ENCODE assay signal across 15 cellular contexts in the genomic region with DNA sequence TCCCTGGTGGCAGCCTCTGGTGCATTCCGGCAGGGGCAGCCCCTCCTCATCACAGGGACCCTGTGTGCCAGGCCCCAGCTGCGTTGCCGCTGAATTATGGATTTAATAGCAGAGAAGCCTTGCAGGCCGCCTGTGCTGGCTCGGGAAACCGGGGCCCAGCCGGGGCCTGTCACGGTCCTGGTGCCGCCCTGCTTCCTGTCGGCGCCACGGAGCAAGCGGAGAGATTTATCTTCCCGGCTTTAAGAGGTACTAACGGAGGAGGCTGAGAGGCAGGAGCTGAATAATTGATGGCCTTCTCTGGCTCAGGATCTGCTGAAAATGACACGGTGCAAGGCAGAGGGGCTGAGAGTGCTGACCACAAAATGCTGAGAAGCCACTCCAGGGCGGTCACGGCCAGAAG. TPM values are rescaled to one million over a fixed set of nuclear protein-coding genes. Genes with fewer than 3 reads are reported as not detected.
DNase-seq lines count a peak whose midpoint lies in the region; ATAC-seq and TF ChIP-seq lines count a peak whose summit lies in the region.
"Had no signal": no experiment of that assay in that cellular context is flagged by ENCODE, and none has a peak within 500 bp of the region (broad histone marks: within the 10 kb centered on the region; RNA-seq: fewer than 3 reads in every experiment).

No MANE protein-coding gene starts in this region.

- no peak overlapping the region for H3K4me3 ChIP-seq in gastrocnemius medialis
- H3K4me3 ChIP-seq: body of pancreas had no signal

- H3K27ac ChIP-seq in gastrocnemius medialis: peak overlapping the region in 3 of 4 donors; percentile 73 to 79 (median 77)

- H3K27me3 ChIP-seq in gastrocnemius medialis: no peaks in the 10 kb centered on the region
- H3K27me3 ChIP-seq: body of pancreas had no signal

- TF ChIP-seq CTCF in glutamatergic neuron (IDR thresholded peaks at IDR 0.05; ENCODE audit: partially characterized antibody, unreplicated experiment) (no peak), gastrocnemius medialis (IDR thresholded peaks at IDR 0.05 in 4 of 5, conservative IDR thresholded peaks at IDR 0.05 in 1 of 5) (no peak), GM10248 (IDR thresholded peaks at IDR 0.05; ENCODE audit: control extremely low read depth, extremely low read depth, low read depth, missing control alignments) (no peak)

- peaks cover 5% of the 10 kb centered on the region for H3K9me3 Mint-ChIP-seq in glutamatergic neuron (ENCODE audit: unreplicated experiment)
- H3K9me3 Mint-ChIP-seq: CD4-positive, alpha-beta memory T cell had no signal

- H3K9me3 ChIP-seq in gastrocnemius medialis: no peaks in the 10 kb centered on the region
- H3K9me3 ChIP-seq: body of pancreas had no signal

- peak; percentile 24 for DNase-seq in NCI-H82 (lab: John Stamatoyannopoulos, UW)
- no peak for DNase-seq in NCI-H82 treated with DMSO at 0.1 percent for 48 hours (lab: John Stamatoyannopoulos, UW; ENCODE audit: unreplicated experiment)
- peak; percentile 44 for DNase-seq in NCI-H2227 treated with DMSO at 0.1 percent for 48 hours (lab: John Stamatoyannopoulos, UW)
- peak; percentile 59 for DNase-seq in glutamatergic neuron
- no peak for DNase-seq in gastrocnemius medialis
- no peak for DNase-seq in activated CD8-positive, alpha-beta memory T cell treated with anti-CD3 and anti-CD28 coated beads, Interleukin-2, amount 50 U/mL, for 4 hours
- no peak for DNase-seq in GM10248 (ENCODE audit: extremely low spot score)
- DNase-seq: activated naive CD4-positive, alpha-beta T cell treated with Interleukin-2 at 50 U/mL for 16 hours; body of pancreas; CD4-positive, alpha-beta memory T cell; effector memory CD4-positive, alpha-beta T cell; NCI-H1417; NCI-H510A treated with DMSO at 0.1 percent for 48 hours had no signal

- POLR2A ChIA-PET in GM10248 (lab: Yijun Ruan, JAX): no interaction called here

- H3K4me3 Mint-ChIP-seq in glutamatergic neuron (ENCODE audit: unreplicated experiment): peak overlapping the region; percentile 30

- peaks cover 0 to 11% of the 10 kb centered on the region in 2 donors for H3K4me1 ChIP-seq in gastrocnemius medialis

- peak overlapping the region; percentile 79 for H3K27ac Mint-ChIP-seq in glutamatergic neuron (ENCODE audit: unreplicated experiment)

- H3K27me3 Mint-ChIP-seq in glutamatergic neuron (ENCODE audit: unreplicated experiment): peaks cover 12% of the 10 kb centered on the region

- peaks cover 23% of the 10 kb centered on the region for H3K4me1 Mint-ChIP-seq in glutamatergic neuron (ENCODE audit: low read depth, unreplicated experiment)

- intact Hi-C loops in gastrocnemius medialis (cut with DNase I; ENCODE audit: low total_unique reads): no loop called here

- TF ChIP-seq POLR2A in gastrocnemius medialis (IDR thresholded peaks at IDR 0.05): no peak

- no peaks in the 10 kb centered on the region for H3K36me3 ChIP-seq in gastrocnemius medialis

- CTCF ChIA-PET in GM10248 (lab: Yijun Ruan, JAX): interaction anchor here (1.4 kb wide), 1 partner anchor 33 kb away, joined by 3 read pairs; no protein-coding TSS in a partner anchor

- no peak for ATAC-seq in gastrocnemius medialis
- ATAC-seq in HG03354 (IDR thresholded peaks at IDR 0.05; ENCODE audit: poor library complexity, severe bottlenecking, unreplicated experiment): no peak
- ATAC-seq: body of pancreas had no signal

- in situ Hi-C loops in gastrocnemius medialis (cut with MboI; ENCODE audit: low sequenced_read_pairs in 4 of 4): no loop called here

- H3K36me3 Mint-ChIP-seq in glutamatergic neuron (ENCODE audit: unreplicated experiment): no peaks in the 10 kb centered on the region

RNA-seq across cellular contexts. Expression of a gene that starts 54.0 kb away (rescaled TPM):
- total RNA-seq in glutamatergic neuron (ENCODE audit: unreplicated experiment) (0.54 TPM), gastrocnemius medialis (1 to 10 TPM in 1 of 4 donors, under 1 TPM in 1, not detected in 2; 0.82 to 3.5 TPM)
- total RNA-seq: activated CD8-positive, alpha-beta memory T cell treated with anti-CD3 and anti-CD28 coated beads for 36 hours; body of pancreas; CD4-positive, alpha-beta memory T cell had no signal

Comparison
In these comparisons a context has a peak if more than half of its experiments do, and no peak if none do; other contexts are left out.
1. DNase-seq: peak in NCI-H82 (single experiment), NCI-H2227 treated with DMSO at 0.1 percent for 48 hours (single experiment) and glutamatergic neuron (single experiment); none in NCI-H82 treated with DMSO at 0.1 percent for 48 hours (single experiment), gastrocnemius medialis (0 of 2), activated CD8-positive, alpha-beta memory T cell treated with anti-CD3 and anti-CD28 coated beads, Interleukin-2, amount 50 U/mL, for 4 hours (single experiment) and GM10248 (single experiment).